Comparison of ENCODE assay signal across 5 cellular contexts in genomic region chr5:172478256-172478655, GRCh38.
"Had no signal": no experiment of that assay in that cellular context is flagged by ENCODE, and none has a peak within 500 bp of the region (broad histone marks: within the 10 kb centered on the region; RNA-seq: fewer than 3 reads in every experiment).

No MANE protein-coding gene starts in this region.

- H3K36me3 ChIP-seq: SJSA1 had no signal

- H3K4me1 ChIP-seq: SJSA1 had no signal

- H3K4me3 ChIP-seq: SJSA1, SK-N-MC had no signal

- H3K9me3 ChIP-seq: SJSA1 had no signal

- DNase-seq: NCI-H187 treated with DMSO at 0.1 percent for 48 hours, NCI-H524 treated with DMSO at 0.1 percent for 48 hours, SIG-M5 had no signal

- H3K27me3 ChIP-seq: SJSA1 had no signal

- H3K27ac ChIP-seq: SJSA1, SK-N-MC had no signal
